In genomic region chr17:40577611-40578065, GRCh38 we compare ENCODE assay signal across 12 cellular contexts. TPM values are rescaled to one million over a fixed set of nuclear protein-coding genes. Genes with fewer than 3 reads are reported as not detected.
A peak's percentile ranks its signal among the peaks of the same experiment; 100 is the strongest.
DNase-seq lines count a peak whose midpoint lies in the region; ATAC-seq and TF ChIP-seq lines count a peak whose summit lies in the region.
"Had no signal": no experiment of that assay in that cellular context is flagged by ENCODE, and none has a peak within 500 bp of the region (broad histone marks: within the 10 kb centered on the region; RNA-seq: fewer than 3 reads in every experiment).

No MANE protein-coding gene starts in this region.

- no peaks in the 10 kb centered on the region for H3K27me3 ChIP-seq in naive thymus-derived CD4-positive, alpha-beta T cell (ENCODE audit: control insufficient read depth in 2 of 2, insufficient read depth in 2 of 2, low read length in 2 of 2)
- no peaks in the 10 kb centered on the region for H3K27me3 ChIP-seq in brain microvascular endothelial cell (replicated peaks)

- peak; percentile 83 for ATAC-seq in activated CD4-positive, CD25-positive, alpha-beta regulatory T cell treated with anti-CD3 and anti-CD28 coated beads, Interleukin-2, amount 50 U/mL, for 24 hours
- ATAC-seq in GM21717 (IDR thresholded peaks at IDR 0.05; ENCODE audit: unreplicated experiment) (peak; percentile 51), HG03520 (IDR thresholded peaks at IDR 0.05; ENCODE audit: unreplicated experiment) (peak; percentile 60), HG03097 (IDR thresholded peaks at IDR 0.05; ENCODE audit: low FRiP score, unreplicated experiment) (no peak)
- ATAC-seq in naive thymus-derived CD4-positive, alpha-beta T cell, result peak; percentile 78

- no peak for TF ChIP-seq CTCF in brain microvascular endothelial cell (IDR thresholded peaks at IDR 0.05; ENCODE audit: low read depth, low read length, missing control alignments)

- H3K4me1 Mint-ChIP-seq in naive thymus-derived CD4-positive, alpha-beta T cell, result peaks cover 42 to 94% (median 81%) of the 10 kb centered on the region in 7 donors

- no peaks in the 10 kb centered on the region for H3K36me3 ChIP-seq in naive thymus-derived CD4-positive, alpha-beta T cell (ENCODE audit: control insufficient read depth in 2 of 3, insufficient read depth in 3 of 3, low read length in 3 of 3)
- no peaks in the 10 kb centered on the region for H3K36me3 ChIP-seq in brain microvascular endothelial cell (replicated peaks)

- CTCF ChIA-PET in naive thymus-derived CD4-positive, alpha-beta T cell (lab: Charles Lee), result interaction anchor here (0.9 to 4.5 kb wide), 7 partner anchors 9 to 37 kb away, joined by 3 to 54 read pairs (median 11); partner anchors contain the start of gene CCR7

- POLR2A ChIA-PET in naive thymus-derived CD4-positive, alpha-beta T cell (lab: Charles Lee), result interaction anchor here (1.1 to 33.5 kb wide), 7 partner anchors 10 to 35 kb away, joined by 6 to 1524 read pairs (median 68); partner anchors contain the start of gene CCR7

- in situ Hi-C loops in brain microvascular endothelial cell (cut with HindIII; ENCODE audit: low pct_ligation_motif_present, low sequenced_read_pairs), result no loop called here

- peak overlapping the region; percentile 81 to 98 (median 95) for H3K27ac Mint-ChIP-seq in naive thymus-derived CD4-positive, alpha-beta T cell

- peaks cover 2 to 34% (median 22%) of the 10 kb centered on the region in 11 donors for H3K9me3 Mint-ChIP-seq in naive thymus-derived CD4-positive, alpha-beta T cell

- DNase-seq in activated CD4-positive, CD25-positive, alpha-beta regulatory T cell (lab: John Stamatoyannopoulos, UW), result no peak
- peak in 2 of 9 donors; percentile 53 to 72 for DNase-seq in naive thymus-derived CD4-positive, alpha-beta T cell
- DNase-seq in dermis blood vessel endothelial cell (no peak), brain microvascular endothelial cell (no peak)
- DNase-seq: MV-4-11, NCI-H774 had no signal

- H3K27me3 Mint-ChIP-seq in naive thymus-derived CD4-positive, alpha-beta T cell, result no peaks in the 10 kb centered on the region

- H3K36me3 Mint-ChIP-seq in naive thymus-derived CD4-positive, alpha-beta T cell, result peaks cover 7 to 50% (median 12%) of the 10 kb centered on the region in 5 donors

- H3K4me3 ChIP-seq in naive thymus-derived CD4-positive, alpha-beta T cell (ENCODE audit: low read length), result no peak overlapping the region
- H3K4me3 ChIP-seq in brain microvascular endothelial cell (ENCODE audit: low read depth, low read length), result no peak overlapping the region

- peak overlapping the region; percentile 79 for H3K27ac ChIP-seq in naive thymus-derived CD4-positive, alpha-beta T cell (ENCODE audit: low read depth, low read length)
- no peak overlapping the region for H3K27ac ChIP-seq in brain microvascular endothelial cell
- H3K27ac ChIP-seq: 22Rv1 had no signal

- no peaks in the 10 kb centered on the region for H3K9me3 ChIP-seq in naive thymus-derived CD4-positive, alpha-beta T cell (ENCODE audit: control insufficient read depth in 2 of 3, low read length in 3 of 3)

- peaks cover 22 to 70% of the 10 kb centered on the region in 2 donors for H3K4me1 ChIP-seq in naive thymus-derived CD4-positive, alpha-beta T cell (ENCODE audit: control insufficient read depth in 2 of 2, insufficient read depth in 2 of 2, low read length in 2 of 2)

- H3K4me3 Mint-ChIP-seq in naive thymus-derived CD4-positive, alpha-beta T cell, result peak overlapping the region; percentile 64 to 83 (median 72)
- H3K4me3 Mint-ChIP-seq: neural crest cell had no signal

- intact Hi-C loops in naive thymus-derived CD4-positive, alpha-beta T cell (cut with micrococcal nuclease), result loop anchor here in 1 of 2 donors (1.0 kb wide), 3 partner anchors 9 to 21 kb away; partner anchors contain the start of gene CCR7

RNA-seq across cellular contexts. Expression of gene CCR7, which starts 12.4 kb away (rescaled TPM):
- 100 to 1,000 TPM; 153 to 675 (median 262) TPM for total RNA-seq in naive thymus-derived CD4-positive, alpha-beta T cell
- 1,000 to 10,000 TPM; 1,350 to 2,301 TPM for polyA plus RNA-seq in naive thymus-derived CD4-positive, alpha-beta T cell
- total RNA-seq in dermis blood vessel endothelial cell, result under 0.01 and 0.33 TPM in 2 replicates

Comparison
In these comparisons a context has a peak if more than half of its experiments do, and no peak if none do; other contexts are left out.
1. RNA of gene CCR7, which starts 12.4 kb away (total RNA-seq): 153 to 675 TPM in naive thymus-derived CD4-positive, alpha-beta T cell; under 0.01 to 0.33 TPM in dermis blood vessel endothelial cell; every median in the first group is over 100 times any median in the second.